14 cellular contexts compared by ENCODE assay signal in genomic region chr9:87290241-87290700, GRCh38.
DNase-seq lines count a peak whose midpoint lies in the region; ATAC-seq, FAIRE-seq and TF ChIP-seq lines count a peak whose summit lies in the region.
"Had no signal": no experiment of that assay in that cellular context is flagged by ENCODE, and none has a peak within 500 bp of the region (broad histone marks: within the 10 kb centered on the region; RNA-seq: fewer than 3 reads in every experiment).

No MANE protein-coding gene starts in this region.

- POLR2A ChIA-PET in K562 (lab: Yijun Ruan, JAX): interaction anchor here (1.3 kb wide), 1 partner anchor 16 kb away, joined by 3 read pairs; no protein-coding TSS in a partner anchor

- H3K4me1 ChIP-seq in K562 (replicated peaks in 1 of 2; ENCODE audit: control insufficient read depth in 2 of 2, insufficient read depth in 2 of 2, low read length in 2 of 2) (no peaks in the 10 kb centered on the region), mucosa of descending colon (ENCODE audit: low read depth) (no peaks in the 10 kb centered on the region), stomach (peaks cover 0 to 10% (median 5%) of the 10 kb centered on the region in 4 donors)
- H3K4me1 ChIP-seq: BLaER1 treated with 17β-estradiol and CSF1 and Interleukin-3, amounts not matched to agents 10 nM and 100 nM had no signal

- no peaks in the 10 kb centered on the region for H3K79me2 ChIP-seq in K562 (ENCODE audit: control insufficient read depth, insufficient read depth, low read length)

- H3K9me3 ChIP-seq in K562 (replicated peaks; ENCODE audit: control insufficient read depth, insufficient read depth, low read depth, low read length) (no peaks in the 10 kb centered on the region), mucosa of descending colon (no peaks in the 10 kb centered on the region), stomach (no peaks in the 10 kb centered on the region)
- H3K9me3 ChIP-seq: ovary had no signal

- intact Hi-C loops in K562 (cut with micrococcal nuclease): no loop called here
- intact Hi-C loops in mucosa of descending colon (cut with DNase I, micrococcal nuclease): no loop called here
- intact Hi-C loops in stomach (cut with DNase I; ENCODE audit: low total_unique reads): no loop called here

- in situ Hi-C loops in K562 (cut with MboI): no loop called here

- no peak overlapping the region for H3K4me2 ChIP-seq in K562 (ENCODE audit: insufficient read depth, low read length)
- H3K4me2 ChIP-seq: BLaER1 treated with 17β-estradiol and CSF1 and Interleukin-3, amounts not matched to agents 10 nM and 100 nM had no signal

- TF ChIP-seq POLR2A in K562 (conservative IDR thresholded peaks at IDR 0.05) (no peak), stomach (IDR thresholded peaks at IDR 0.05) (no peak)

- TF ChIP-seq RAD21 in K562 (CRISPR knock-in tag; conservative IDR thresholded peaks at IDR 0.05 in 1 of 2, IDR thresholded peaks at IDR 0.05 in 1 of 2): no peak

- H3K4me3 ChIP-seq in AG09309 (ENCODE audit: control insufficient read depth, low read depth, low read length): no peak overlapping the region
- H3K4me3 ChIP-seq in K562: no peak overlapping the region
- no peak overlapping the region for H3K4me3 ChIP-seq in mucosa of descending colon
- H3K4me3 ChIP-seq in stomach: no peak overlapping the region
- H3K4me3 ChIP-seq: BLaER1 treated with 17β-estradiol and CSF1 and Interleukin-3, amounts not matched to agents 10 nM and 100 nM; ovary had no signal

- H3K9ac ChIP-seq in K562 (ENCODE audit: insufficient read depth in 1 of 2, low read depth in 2 of 2, low read length in 2 of 2): no peak overlapping the region
- H3K9ac ChIP-seq: BLaER1 treated with 17β-estradiol and CSF1 and Interleukin-3, amounts not matched to agents 10 nM and 100 nM had no signal

- H3K9me1 ChIP-seq in K562 (ENCODE audit: control insufficient read depth, insufficient read depth, low read length): no peaks in the 10 kb centered on the region

- no peak overlapping the region for H3K27ac Mint-ChIP-seq in activated naive CD4-positive, alpha-beta T cell treated with anti-CD3 and anti-CD28 coated beads, Interleukin-2, amount 50 U/mL, for 72 hours

- H3K9me3 Mint-ChIP-seq in activated naive CD4-positive, alpha-beta T cell treated with anti-CD3 and anti-CD28 coated beads, Interleukin-2, amount 50 U/mL, for 72 hours: peaks cover 0 to 4% of the 10 kb centered on the region in 2 donors

- H3K36me3 ChIP-seq in K562 (ENCODE audit: control insufficient read depth, insufficient read depth, low read length) (no peaks in the 10 kb centered on the region), mucosa of descending colon (ENCODE audit: low read depth) (no peaks in the 10 kb centered on the region), stomach (no peaks in the 10 kb centered on the region)
- H3K36me3 ChIP-seq: BLaER1 treated with 17β-estradiol and CSF1 and Interleukin-3, amounts not matched to agents 10 nM and 100 nM; ovary had no signal

- ATAC-seq in K562 (peak; percentile 37; the same call in 1 of the 3 replicates), left lobe of liver (peak; percentile 53), mucosa of descending colon (no peak), GM18909 (IDR thresholded peaks at IDR 0.05; ENCODE audit: poor library complexity, unreplicated experiment) (no peak)
- ATAC-seq in activated naive CD4-positive, alpha-beta T cell treated with anti-CD3 and anti-CD28 coated beads, Interleukin-2, amount 50 U/mL, for 72 hours: no peak

- TF ChIP-seq EP300 in K562 (IDR thresholded peaks at IDR 0.05; ENCODE audit: low read length) (no peak), stomach (IDR thresholded peaks at IDR 0.05) (no peak)

- FAIRE-seq in K562 (lab: Jason Lieb, UNC): no peak
- FAIRE-seq: endothelial cell of umbilical vein had no signal

- H3K27me3 ChIP-seq in K562 (ENCODE audit: control insufficient read depth in 2 of 2, insufficient read depth in 2 of 2, low read length in 2 of 2) (peaks cover 0 to 1% of the 10 kb centered on the region in 2 experiments; a peak in 1 of 5 replicates), stomach (no peaks in the 10 kb centered on the region)
- H3K27me3 ChIP-seq: ovary had no signal

- 0% methylated on average over 2 of the region's 2 CpGs for WGBS in K562 (ENCODE audit: insufficient coverage, low coverage, missing lambda C conversion rate)
- WGBS in stomach, 5 donors: 46 to 63% (median 46%) methylated on average over 2 of the region's 2 CpGs

- CTCF ChIA-PET in K562 (lab: Yijun Ruan, JAX; ENCODE audit: low intra/inter-chr PET ratio): no interaction called here

- no peaks in the 10 kb centered on the region for H4K20me1 ChIP-seq in K562 (replicated peaks; ENCODE audit: control insufficient read depth, insufficient read depth, low read length)
- H4K20me1 ChIP-seq: BLaER1 treated with 17β-estradiol and CSF1 and Interleukin-3, amounts not matched to agents 10 nM and 100 nM had no signal

- H3K36me3 Mint-ChIP-seq in activated naive CD4-positive, alpha-beta T cell treated with anti-CD3 and anti-CD28 coated beads, Interleukin-2, amount 50 U/mL, for 72 hours: no peaks in the 10 kb centered on the region

- H2AFZ ChIP-seq in K562 (ENCODE audit: low read depth, low read length): no peak overlapping the region

- BruUV-seq in K562 (replicated peaks; lab: Mats Ljungman, UMichigan): no TSS peak

- DNase-seq in AG09309 (ENCODE audit: low read depth) (no peak), HT-29 (ENCODE audit: low spot score) (peak; percentile 4), K562 (ENCODE audit: extremely low read depth in 1 of 4, low spot score in 3 of 4) (no peak), left lobe of liver (ENCODE audit: low spot score) (no peak), mucosa of descending colon (no peak), stomach (no peak)
- DNase-seq in activated naive CD4-positive, alpha-beta T cell treated with anti-CD3 and anti-CD28 coated beads, Interleukin-2, amount 50 U/mL, for 72 hours (ENCODE audit: low spot score in 2 of 2): no peak
- DNase-seq: activated T-cell treated with anti-CD3 and anti-CD28 coated beads for 4 hours; NCI-H1694; ovary; stimulated activated CD4-positive, alpha-beta T cell treated with anti-CD3 and anti-CD28 coated beads, Interleukin-4, amount 100 ng/mL, for 24 hours had no signal

- H3K27ac ChIP-seq in K562 (ENCODE audit: extremely low read depth, low read depth, low read length) (no peak overlapping the region), stomach (no peak overlapping the region)
- H3K27ac ChIP-seq: BLaER1 treated with 17β-estradiol and CSF1 and Interleukin-3, amounts not matched to agents 10 nM and 100 nM; ovary had no signal

- TF ChIP-seq CTCF in AG09309 (IDR thresholded peaks at IDR 0.05; ENCODE audit: control insufficient read depth, insufficient read depth, low read depth, low read length, missing control alignments) (peak; percentile 45), K562 (IDR thresholded peaks at IDR 0.05 in 2 of 3, conservative IDR thresholded peaks at IDR 0.05 in 1 of 3; ENCODE audit: insufficient read depth in 2 of 3, low read depth in 1 of 3, low read length in 3 of 3) (no peak), mucosa of descending colon (IDR thresholded peaks at IDR 0.05) (no peak), stomach (IDR thresholded peaks at IDR 0.05) (no peak)

TF ChIP-seq in K562, 482 proteins besides CTCF, POLR2A, EP300 and RAD21 (continues in another document):
- TF ChIP-seq ZNF77 (CRISPR knock-in tag; IDR thresholded peaks at IDR 0.05): no peak
- TF ChIP-seq DMBX1 (CRISPR knock-in tag; IDR thresholded peaks at IDR 0.05; ENCODE audit: borderline replicate concordance): no peak
- TF ChIP-seq SLC30A9 (CRISPR knock-in tag; IDR thresholded peaks at IDR 0.05): no peak
- no peak for TF ChIP-seq PHB (CRISPR knock-in tag; IDR thresholded peaks at IDR 0.05)
- TF ChIP-seq MTA1 (IDR thresholded peaks at IDR 0.05; ENCODE audit: borderline replicate concordance): no peak
- no peak for TF ChIP-seq ZNF584 (CRISPR knock-in tag; IDR thresholded peaks at IDR 0.05; ENCODE audit: low read depth)
- no peak for TF ChIP-seq HMG20B (CRISPR knock-in tag; IDR thresholded peaks at IDR 0.05)
- TF ChIP-seq C11orf30 (IDR thresholded peaks at IDR 0.05; ENCODE audit: low read depth): no peak
- TF ChIP-seq ZNF436 (CRISPR knock-in tag; IDR thresholded peaks at IDR 0.05): no peak
- TF ChIP-seq DEAF1 (CRISPR knock-in tag; IDR thresholded peaks at IDR 0.05): no peak
- TF ChIP-seq ZNF263 (CRISPR knock-in tag; IDR thresholded peaks at IDR 0.05; ENCODE audit: borderline replicate concordance): no peak
- no peak for TF ChIP-seq ETS2 (tag; IDR thresholded peaks at IDR 0.05; ENCODE audit: borderline replicate concordance, poor library complexity, severe bottlenecking)
- TF ChIP-seq DIDO1 (tag; IDR thresholded peaks at IDR 0.05; ENCODE audit: low read depth): no peak
- TF ChIP-seq, protein P1, sequence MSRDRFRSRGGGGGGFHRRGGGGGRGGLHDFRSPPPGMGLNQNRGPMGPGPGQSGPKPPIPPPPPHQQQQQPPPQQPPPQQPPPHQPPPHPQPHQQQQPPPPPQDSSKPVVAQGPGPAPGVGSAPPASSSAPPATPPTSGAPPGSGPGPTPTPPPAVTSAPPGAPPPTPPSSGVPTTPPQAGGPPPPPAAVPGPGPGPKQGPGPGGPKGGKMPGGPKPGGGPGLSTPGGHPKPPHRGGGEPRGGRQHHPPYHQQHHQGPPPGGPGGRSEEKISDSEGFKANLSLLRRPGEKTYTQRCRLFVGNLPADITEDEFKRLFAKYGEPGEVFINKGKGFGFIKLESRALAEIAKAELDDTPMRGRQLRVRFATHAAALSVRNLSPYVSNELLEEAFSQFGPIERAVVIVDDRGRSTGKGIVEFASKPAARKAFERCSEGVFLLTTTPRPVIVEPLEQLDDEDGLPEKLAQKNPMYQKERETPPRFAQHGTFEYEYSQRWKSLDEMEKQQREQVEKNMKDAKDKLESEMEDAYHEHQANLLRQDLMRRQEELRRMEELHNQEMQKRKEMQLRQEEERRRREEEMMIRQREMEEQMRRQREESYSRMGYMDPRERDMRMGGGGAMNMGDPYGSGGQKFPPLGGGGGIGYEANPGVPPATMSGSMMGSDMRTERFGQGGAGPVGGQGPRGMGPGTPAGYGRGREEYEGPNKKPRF (IDR thresholded peaks at IDR 0.05; ENCODE audit: low read depth, low read length): no peak

Comparison
In these comparisons a context has a peak if more than half of its experiments do, and no peak if none do; other contexts are left out.
1. ATAC-seq: peak in K562 (single experiment) and left lobe of liver (single experiment); none in mucosa of descending colon (single experiment), GM18909 (single experiment) and activated naive CD4-positive, alpha-beta T cell treated with anti-CD3 and anti-CD28 coated beads, Interleukin-2, amount 50 U/mL, for 72 hours (0 of 2).